9 cellular contexts compared by ENCODE assay signal in the genomic region with DNA sequence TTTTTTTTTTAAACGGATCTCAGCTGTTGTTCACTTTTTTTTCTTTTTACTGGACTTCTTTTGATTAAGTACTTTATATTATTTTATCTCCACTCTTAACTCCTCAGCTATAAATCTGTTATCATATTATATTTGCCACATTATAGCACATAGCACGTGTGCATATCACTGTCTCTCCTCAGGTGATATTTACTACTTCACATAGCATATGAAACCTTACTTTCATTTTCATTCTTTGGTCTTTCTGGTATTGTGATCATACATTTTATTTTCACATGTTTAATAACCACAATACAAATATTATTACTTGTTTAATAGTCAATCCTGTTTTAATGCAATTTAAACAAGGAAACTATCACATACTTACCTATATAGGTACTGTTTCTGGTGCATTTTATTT.
DNase-seq lines count a peak whose midpoint lies in the region; ATAC-seq and TF ChIP-seq lines count a peak whose summit lies in the region.
"Had no signal": no experiment of that assay in that cellular context is flagged by ENCODE, and none has a peak within 500 bp of the region (broad histone marks: within the 10 kb centered on the region; RNA-seq: fewer than 3 reads in every experiment).

No MANE protein-coding gene starts in this region.

- no peaks in the 10 kb centered on the region for H3K4me1 ChIP-seq in right lobe of liver
- H3K4me1 ChIP-seq in mucosa of descending colon (ENCODE audit: low read depth) = no peaks in the 10 kb centered on the region

- H3K9me3 ChIP-seq in MG63 (no peaks in the 10 kb centered on the region), right lobe of liver (no peaks in the 10 kb centered on the region), mucosa of descending colon (no peaks in the 10 kb centered on the region)

- no peaks in the 10 kb centered on the region for H3K36me3 ChIP-seq in MG63
- H3K36me3 ChIP-seq in right lobe of liver = no peaks in the 10 kb centered on the region
- no peaks in the 10 kb centered on the region for H3K36me3 ChIP-seq in mucosa of descending colon (ENCODE audit: low read depth)

- peak; percentile 80 for ATAC-seq in GM18499 (IDR thresholded peaks at IDR 0.05; ENCODE audit: insufficient read depth, unreplicated experiment)
- ATAC-seq in GM21576 (IDR thresholded peaks at IDR 0.05; ENCODE audit: unreplicated experiment) = peak; percentile 59
- peak in 1 of 4 donors; percentile 39 for ATAC-seq in right lobe of liver
- no peak for ATAC-seq in mucosa of descending colon

- intact Hi-C loops in right lobe of liver (cut with DNase I) (no loop called here), mucosa of descending colon (cut with DNase I, micrococcal nuclease) (no loop called here)

- no peak for TF ChIP-seq POLR2A in right lobe of liver (IDR thresholded peaks at IDR 0.05)

- H3K27me3 ChIP-seq in MG63 = no peaks in the 10 kb centered on the region
- H3K27me3 ChIP-seq in right lobe of liver = no peaks in the 10 kb centered on the region

- no peak for DNase-seq in MG63
- no peak for DNase-seq in right lobe of liver
- no peak for DNase-seq in NCI-H2081 (lab: John Stamatoyannopoulos, UW)
- no peak for DNase-seq in mucosa of descending colon
- DNase-seq in occipital lobe (lab: John Stamatoyannopoulos, UW) = no peak
- no peak for DNase-seq in DMS153 treated with DMSO at 0.1 percent for 48 hours (lab: John Stamatoyannopoulos, UW; ENCODE audit: unreplicated experiment)
- DNase-seq: NCI-H2171 had no signal

- TF ChIP-seq CTCF in right lobe of liver (IDR thresholded peaks at IDR 0.05) (no peak), mucosa of descending colon (IDR thresholded peaks at IDR 0.05) (no peak)

- 18% methylated on average over 2 of the region's 2 CpGs for WGBS in right lobe of liver (ENCODE audit: insufficient coverage, low coverage, low lambda C conversion rate, missing lambda C conversion rate)

- H3K4me3 ChIP-seq in MG63 = peak overlapping the region; percentile 48
- peak overlapping the region in 2 of 3 donors; percentile 7 to 17 for H3K4me3 ChIP-seq in right lobe of liver
- no peak overlapping the region for H3K4me3 ChIP-seq in mucosa of descending colon

- no peak overlapping the region for H3K27ac ChIP-seq in right lobe of liver
